15 cellular contexts compared by ENCODE assay signal in the genomic region with DNA sequence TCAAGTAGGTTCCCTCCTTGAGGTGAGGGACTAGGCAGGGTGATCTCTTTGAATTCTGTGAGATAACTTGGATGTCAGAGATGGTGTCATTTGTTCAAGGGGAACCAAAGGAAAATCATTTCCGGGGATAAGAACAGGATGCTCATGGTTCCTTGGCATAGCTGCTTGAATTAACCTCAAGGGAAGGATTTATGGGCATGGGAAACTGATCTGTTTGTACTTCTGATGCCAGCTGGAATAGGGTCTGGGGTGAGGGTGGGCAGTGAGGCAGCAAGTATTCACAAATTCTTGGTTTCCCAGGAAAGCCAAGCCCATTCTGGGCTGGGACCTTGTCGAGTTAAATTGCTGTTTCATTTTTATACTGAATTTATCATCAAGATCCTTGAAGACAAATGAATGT. TPM values are rescaled to one million over a fixed set of nuclear protein-coding genes. Genes with fewer than 3 reads are reported as not detected.
DNase-seq lines count a peak whose midpoint lies in the region; TF ChIP-seq lines count a peak whose summit lies in the region.
"Had no signal": no experiment of that assay in that cellular context is flagged by ENCODE, and none has a peak within 500 bp of the region (broad histone marks: within the 10 kb centered on the region; RNA-seq: fewer than 3 reads in every experiment).

No MANE protein-coding gene starts in this region.

- H3K9me3 ChIP-seq in breast epithelium, result no peaks in the 10 kb centered on the region
- no peaks in the 10 kb centered on the region for H3K9me3 ChIP-seq in liver (ENCODE audit: control insufficient read depth in 4 of 4, low read length in 3 of 4)
- H3K9me3 ChIP-seq in tibial artery, result no peaks in the 10 kb centered on the region

- TF ChIP-seq POLR2A in breast epithelium (IDR thresholded peaks at IDR 0.05), result no peak

- H3K4me1 ChIP-seq in breast epithelium, result no peaks in the 10 kb centered on the region
- peaks cover 6 to 36% (median 26%) of the 10 kb centered on the region in 4 donors for H3K4me1 ChIP-seq in liver (ENCODE audit: control insufficient read depth in 4 of 4, insufficient read depth in 4 of 4, low read length in 3 of 4)
- H3K4me1 ChIP-seq in tibial artery, result peaks cover 0 to 38% (median 17%) of the 10 kb centered on the region in 4 donors

- H3K27ac ChIP-seq in breast epithelium, result peak overlapping the region in 1 of 2 donors; percentile 40
- peak overlapping the region; percentile 27 to 40 for H3K27ac ChIP-seq in liver (ENCODE audit: low read depth in 1 of 2, low read length in 2 of 2)
- peak overlapping the region; percentile 65 to 78 for H3K27ac ChIP-seq in tibial artery

- H3K4me1 Mint-ChIP-seq in MCF 10A (ENCODE audit: insufficient read depth, unreplicated experiment), result peaks cover 22% of the 10 kb centered on the region
- peaks cover 25% of the 10 kb centered on the region for H3K4me1 Mint-ChIP-seq in activated T-helper 1 cell treated with anti-CD3 and anti-CD28 coated beads, Interleukin-12 subunit alpha, Interleukin-12 subunit beta, Interleukin-2, Interleukin-4 antibody, amounts not matched to agents 30 ng/mL and 10 ng/mL and 1 ng/mL, durations not matched to agents 14 hours and 24 hours and 36 hours (ENCODE audit: low read depth)
- H3K4me1 Mint-ChIP-seq: mesothelial cell of epicardium had no signal

- intact Hi-C loops in MCF 10A (cut with micrococcal nuclease), result no loop called here
- intact Hi-C loops in breast epithelium (cut with DNase I; ENCODE audit: low total_unique reads), result loop anchor here (2.0 kb wide), 1 partner anchor 29 kb away; no protein-coding TSS in a partner anchor
- intact Hi-C loops in activated T-helper 1 cell treated with anti-CD3 and anti-CD28 coated beads, Interleukin-12 subunit alpha, Interleukin-12 subunit beta, Interleukin-2, Interleukin-4 antibody, amounts not matched to agents 30 ng/mL and 10 ng/mL and 1 ng/mL, durations not matched to agents 14 hours and 24 hours and 36 hours (cut with micrococcal nuclease), result loop anchor here (10.0 kb wide), 1 partner anchor 387 kb away; a partner anchor contains a TSS
- intact Hi-C loops in tibial artery (cut with DNase I; ENCODE audit: low total_unique reads), result loop anchor here (10.0 kb wide), 1 partner anchor 227 kb away; no protein-coding TSS in a partner anchor

- H3K9me3 Mint-ChIP-seq in MCF 10A (ENCODE audit: unreplicated experiment), result no peaks in the 10 kb centered on the region
- no peaks in the 10 kb centered on the region for H3K9me3 Mint-ChIP-seq in activated T-helper 1 cell treated with anti-CD3 and anti-CD28 coated beads, Interleukin-12 subunit alpha, Interleukin-12 subunit beta, Interleukin-2, Interleukin-4 antibody, amounts not matched to agents 30 ng/mL and 10 ng/mL and 1 ng/mL, durations not matched to agents 14 hours and 24 hours and 36 hours
- H3K9me3 Mint-ChIP-seq: activated T-cell treated with anti-CD3 and anti-CD28 coated beads, Interleukin-2, amount 50 U/mL, for 4 hours; mesothelial cell of epicardium had no signal

- POLR2A ChIA-PET in MCF 10A (lab: Yijun Ruan, JAX), result interaction anchor here (1.0 to 1.2 kb wide), 3 partner anchors 14 to 42 kb away, joined by 4 to 6 read pairs (median 4); a partner anchor contains a TSS

- H3K36me3 ChIP-seq in breast epithelium (no peaks in the 10 kb centered on the region), liver (ENCODE audit: control insufficient read depth in 4 of 4, insufficient read depth in 3 of 4, low read depth in 1 of 4, low read length in 3 of 4) (peaks cover 8 to 30% (median 25%) of the 10 kb centered on the region in 4 donors), tibial artery (peaks cover 18 to 69% (median 52%) of the 10 kb centered on the region in 3 donors)

- DNase-seq in MCF 10A (ENCODE audit: unreplicated experiment) (no peak), breast epithelium (ENCODE audit: low spot score in 2 of 2) (no peak), tibial artery (no peak), NCI-H146 (lab: John Stamatoyannopoulos, UW) (no peak), midbrain (lab: John Stamatoyannopoulos, UW) (no peak), NCI-H446 treated with DMSO at 0.1 percent for 48 hours (lab: John Stamatoyannopoulos, UW) (no peak)
- DNase-seq in activated T-helper 1 cell treated with anti-CD3 and anti-CD28 coated beads, Interleukin-12 subunit alpha, Interleukin-12 subunit beta, Interleukin-2, Interleukin-4 antibody, amounts not matched to agents 30 ng/mL and 10 ng/mL and 1 ng/mL, durations not matched to agents 14 hours and 24 hours and 36 hours (ENCODE audit: low spot score), result no peak
- DNase-seq: activated CD4-positive, alpha-beta T cell treated with anti-CD3 and anti-CD28 coated beads for 4 hours; activated T-cell treated with anti-CD3 and anti-CD28 coated beads, Interleukin-2, amount 50 U/mL, for 4 hours; glutamatergic neuron; NCI-H1436; occipital lobe; SIG-M5 had no signal

- H3K27ac Mint-ChIP-seq in MCF 10A (ENCODE audit: low read depth, unreplicated experiment), result peak overlapping the region; percentile 41
- peak overlapping the region; percentile 76 for H3K27ac Mint-ChIP-seq in activated T-helper 1 cell treated with anti-CD3 and anti-CD28 coated beads, Interleukin-12 subunit alpha, Interleukin-12 subunit beta, Interleukin-2, Interleukin-4 antibody, amounts not matched to agents 30 ng/mL and 10 ng/mL and 1 ng/mL, durations not matched to agents 14 hours and 24 hours and 36 hours
- H3K27ac Mint-ChIP-seq: mesothelial cell of epicardium had no signal

- H3K4me3 Mint-ChIP-seq in MCF 10A (ENCODE audit: unreplicated experiment), result no peak overlapping the region
- no peak overlapping the region for H3K4me3 Mint-ChIP-seq in activated T-helper 1 cell treated with anti-CD3 and anti-CD28 coated beads, Interleukin-12 subunit alpha, Interleukin-12 subunit beta, Interleukin-2, Interleukin-4 antibody, amounts not matched to agents 30 ng/mL and 10 ng/mL and 1 ng/mL, durations not matched to agents 14 hours and 24 hours and 36 hours
- H3K4me3 Mint-ChIP-seq: activated T-cell treated with anti-CD3 and anti-CD28 coated beads, Interleukin-2, amount 50 U/mL, for 4 hours; mesothelial cell of epicardium had no signal

- BruUV-seq in MCF 10A (replicated peaks; lab: Mats Ljungman, UMichigan), result no TSS peak

- 78% methylated on average over 2 of the region's 2 CpGs for WGBS in liver

- H3K4me3 ChIP-seq in breast epithelium (no peak overlapping the region), liver (ENCODE audit: low read depth in 1 of 3, low read length in 3 of 3) (no peak overlapping the region), tibial artery (no peak overlapping the region)

- no peak for TF ChIP-seq CTCF in MCF 10A (IDR thresholded peaks at IDR 0.05; ENCODE audit: unreplicated experiment)
- TF ChIP-seq CTCF in breast epithelium (IDR thresholded peaks at IDR 0.05), result no peak
- no peak for TF ChIP-seq CTCF in liver (IDR thresholded peaks at IDR 0.05; ENCODE audit: low read depth, low read length, missing input control)
- no peak for TF ChIP-seq CTCF in tibial artery (IDR thresholded peaks at IDR 0.05)

- peaks cover 81% of the 10 kb centered on the region for H3K36me3 Mint-ChIP-seq in MCF 10A (ENCODE audit: insufficient read depth, unreplicated experiment)
- H3K36me3 Mint-ChIP-seq in activated T-helper 1 cell treated with anti-CD3 and anti-CD28 coated beads, Interleukin-12 subunit alpha, Interleukin-12 subunit beta, Interleukin-2, Interleukin-4 antibody, amounts not matched to agents 30 ng/mL and 10 ng/mL and 1 ng/mL, durations not matched to agents 14 hours and 24 hours and 36 hours (ENCODE audit: low read depth), result peaks cover 39% of the 10 kb centered on the region

- H3K27me3 Mint-ChIP-seq in MCF 10A (ENCODE audit: insufficient read depth, unreplicated experiment), result no peaks in the 10 kb centered on the region
- no peaks in the 10 kb centered on the region for H3K27me3 Mint-ChIP-seq in activated T-helper 1 cell treated with anti-CD3 and anti-CD28 coated beads, Interleukin-12 subunit alpha, Interleukin-12 subunit beta, Interleukin-2, Interleukin-4 antibody, amounts not matched to agents 30 ng/mL and 10 ng/mL and 1 ng/mL, durations not matched to agents 14 hours and 24 hours and 36 hours (ENCODE audit: insufficient read depth)

- CTCF ChIA-PET in MCF 10A (lab: Yijun Ruan, JAX), result interaction anchor here (0.9 to 17.6 kb wide), 5 partner anchors 9 to 170 kb away, joined by 3 to 273 read pairs (median 5); a partner anchor contains a TSS

- no peak for TF ChIP-seq RAD21 in liver (IDR thresholded peaks at IDR 0.05)

- no peak overlapping the region for H3K9ac ChIP-seq in liver (ENCODE audit: low read depth in 1 of 2, low read length in 2 of 2)

- H3K27me3 ChIP-seq in breast epithelium (no peaks in the 10 kb centered on the region), liver (ENCODE audit: control insufficient read depth in 4 of 4, insufficient read depth in 4 of 4, low read length in 3 of 4) (no peaks in the 10 kb centered on the region), tibial artery (no peaks in the 10 kb centered on the region)

TF ChIP-seq in liver, 16 proteins besides CTCF, POLR2A, EP300 and RAD21:
- TF ChIP-seq NR2F2 (IDR thresholded peaks at IDR 0.05) (no peak), GABPA (IDR thresholded peaks at IDR 0.05 in 1 of 2, conservative IDR thresholded peaks at IDR 0.05 in 1 of 2) (no peak), FOXA2 (IDR thresholded peaks at IDR 0.05) (no peak), HNF4A (conservative IDR thresholded peaks at IDR 0.05) (no peak)
TF ChIP-seq in liver: peak in this region for 0.

RNA-seq across cellular contexts. Expression of a gene that starts 14.1 kb away (rescaled TPM):
- total RNA-seq in MCF 10A (2022) (68.7 and 88.3 TPM in 2 replicates), breast epithelium (10 to 100 TPM; 46.5 to 53.4 (median 51.7) TPM), liver (10 to 100 TPM; 16.4 to 26.0 TPM)
- 57.0 and 57.3 TPM in 2 replicates for total RNA-seq in activated T-helper 1 cell treated with anti-CD3 and anti-CD28 coated beads, Interleukin-12 subunit alpha, Interleukin-12 subunit beta, Interleukin-2, Interleukin-4 antibody, amounts not matched to agents 30 ng/mL and 10 ng/mL and 1 ng/mL, durations not matched to agents 14 hours and 24 hours and 36 hours
- 10 to 100 TPM in 1 of 2 donors, 1 to 10 TPM in 1; 9.0 to 13.9 TPM for polyA plus RNA-seq in liver

RNA-seq across cellular contexts. Expression of a gene that starts 33.3 kb away (rescaled TPM):
- 11.1 and 12.8 TPM in 2 replicates for total RNA-seq in MCF 10A (2022)
- 10 to 100 TPM; 23.0 to 36.2 (median 31.5) TPM for total RNA-seq in breast epithelium
- total RNA-seq in activated T-helper 1 cell treated with anti-CD3 and anti-CD28 coated beads, Interleukin-12 subunit alpha, Interleukin-12 subunit beta, Interleukin-2, Interleukin-4 antibody, amounts not matched to agents 30 ng/mL and 10 ng/mL and 1 ng/mL, durations not matched to agents 14 hours and 24 hours and 36 hours, result 10.8 and 11.1 TPM in 2 replicates
- 10 to 100 TPM; 18.1 to 29.1 TPM for total RNA-seq in liver
- polyA plus RNA-seq in liver, result 10 to 100 TPM; 27.2 to 47.4 TPM
